In genomic region chr1:184661801-184662200, GRCh38 we compare ENCODE assay signal across 17 cellular contexts.
DNase-seq lines count a peak whose midpoint lies in the region; ATAC-seq and TF ChIP-seq lines count a peak whose summit lies in the region.
"Had no signal": no experiment of that assay in that cellular context is flagged by ENCODE, and none has a peak within 500 bp of the region (broad histone marks: within the 10 kb centered on the region; RNA-seq: fewer than 3 reads in every experiment).

No MANE protein-coding gene starts in this region.

- DNase-seq in OCI-M1 (lab: John Stamatoyannopoulos, UW) (peak; percentile 18), fibroblast of villous mesenchyme (ENCODE audit: low read depth) (peak; percentile 44), osteoblast (ENCODE audit: insufficient read length, low spot score, missing footprints) (no peak), cortex of kidney (lab: John Stamatoyannopoulos, UW) (no peak)
- DNase-seq: ACHN; BE2C; C1 segment of cervical spinal cord; CD4-positive, CD25-positive, alpha-beta regulatory T cell; CD8-positive, alpha-beta memory T cell; COR-L47; GM23248; HCEC 1CT; IMR-90 had no signal

- H3K27ac ChIP-seq in angular gyrus (ENCODE audit: low read depth, low read length) (peak overlapping the region; percentile 32), temporal lobe (ENCODE audit: low read depth, low read length) (peak overlapping the region; percentile 1), osteoblast (ENCODE audit: low read depth, low read length) (no peak overlapping the region)
- H3K27ac ChIP-seq: GM23248, HL-60 had no signal

- no peaks in the 10 kb centered on the region for H3K9me3 ChIP-seq in osteoblast (ENCODE audit: low read depth, low read length)
- H3K9me3 ChIP-seq: BE2C had no signal

- no peak overlapping the region for H3K4me2 ChIP-seq in osteoblast (ENCODE audit: insufficient read depth, low read length)

- H3K4me3 ChIP-seq in fibroblast of villous mesenchyme (ENCODE audit: low read depth, low read length) = no peak overlapping the region
- H3K4me3 ChIP-seq in osteoblast (ENCODE audit: insufficient read depth, low read length) = no peak overlapping the region
- H3K4me3 ChIP-seq: GM23248 had no signal

- ATAC-seq in HG03108 (IDR thresholded peaks at IDR 0.05; ENCODE audit: unreplicated experiment) = no peak

- H3K36me3 ChIP-seq in osteoblast (ENCODE audit: insufficient read depth, low read length) = no peaks in the 10 kb centered on the region
- H3K36me3 ChIP-seq: BE2C had no signal

- peaks cover 4% of the 10 kb centered on the region for H3K27me3 ChIP-seq in osteoblast (ENCODE audit: insufficient read depth, low read length)
- H3K27me3 ChIP-seq: BE2C had no signal

- no peaks in the 10 kb centered on the region for H3K79me2 ChIP-seq in osteoblast (ENCODE audit: insufficient read depth, low read length)

- no peaks in the 10 kb centered on the region for H4K20me1 ChIP-seq in osteoblast (ENCODE audit: insufficient read depth, low read length)

- H2AFZ ChIP-seq in osteoblast (ENCODE audit: low read length) = no peak overlapping the region
- H2AFZ ChIP-seq: GM23248 had no signal

- TF ChIP-seq CTCF in fibroblast of villous mesenchyme (IDR thresholded peaks at IDR 0.05; ENCODE audit: insufficient read depth, low read depth, low read length) = no peak
- no peak for TF ChIP-seq CTCF in osteoblast (IDR thresholded peaks at IDR 0.05; ENCODE audit: extremely low read depth, low read depth, low read length)

- H3K4me1 ChIP-seq in osteoblast (ENCODE audit: insufficient read depth, low read length) = peaks cover 5% of the 10 kb centered on the region
- H3K4me1 ChIP-seq: BE2C had no signal

Comparison
In these comparisons a context has a peak if more than half of its experiments do, and no peak if none do; other contexts are left out.
1. DNase-seq: peak in OCI-M1 (single experiment) and fibroblast of villous mesenchyme (single experiment); none in osteoblast (single experiment) and cortex of kidney (single experiment).